Comparison of ENCODE assay signal across 10 cellular contexts in the genomic region with DNA sequence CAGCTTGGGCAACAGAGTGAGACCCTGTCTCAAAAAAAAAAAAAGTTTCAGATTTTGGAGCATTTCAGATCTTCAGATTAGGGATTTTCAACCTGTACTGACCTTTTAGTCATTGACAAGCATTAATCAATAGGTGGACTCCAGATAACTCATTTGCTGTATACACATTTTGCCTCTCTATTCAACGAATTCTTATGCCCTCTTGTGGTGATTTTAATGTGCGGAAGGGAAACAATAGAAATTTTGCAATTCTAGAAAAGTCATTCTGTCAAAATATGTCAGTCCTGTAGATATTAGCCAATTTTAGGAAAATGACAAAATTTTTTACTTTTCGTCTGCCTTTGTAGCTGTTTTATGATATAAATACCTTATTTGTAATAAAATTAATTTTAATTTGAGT. TPM values are rescaled to one million over a fixed set of nuclear protein-coding genes. Genes with fewer than 3 reads are reported as not detected.
DNase-seq lines count a peak whose midpoint lies in the region; ATAC-seq and TF ChIP-seq lines count a peak whose summit lies in the region.
"Had no signal": no experiment of that assay in that cellular context is flagged by ENCODE, and none has a peak within 500 bp of the region (broad histone marks: within the 10 kb centered on the region; RNA-seq: fewer than 3 reads in every experiment).

No MANE protein-coding gene starts in this region.

- no peak overlapping the region for H3K4me3 ChIP-seq in LNCaP clone FGC (ENCODE audit: low read depth, low read length)
- H3K4me3 ChIP-seq: skin epidermis had no signal

- CTCF ChIA-PET in WTC11 (lab: Charles Lee): interaction anchor here (1.0 kb wide), 2 partner anchors 11 to 45 kb away, joined by 3 read pairs; partner anchors contain the start of gene OR2G2

- TF ChIP-seq CTCF in LNCaP clone FGC (IDR thresholded peaks at IDR 0.05; ENCODE audit: control insufficient read depth, extremely low read depth, insufficient read depth): peak; percentile 35; the same call in 1 of the 2 replicates
- TF ChIP-seq CTCF in WTC11 (IDR thresholded peaks at IDR 0.05): peak; percentile 19; the same call in 1 of the 2 replicates
- peak; percentile 60 for TF ChIP-seq CTCF in osteocyte (IDR thresholded peaks at IDR 0.05)

- no peak; the same call in 1 of the 2 replicates for ATAC-seq in WTC11
- no peak for ATAC-seq in activated naive CD8-positive, alpha-beta T cell treated with anti-CD3 and anti-CD28 coated beads, Interleukin-2, amount 50 U/mL, for 24 hours
- ATAC-seq in HG03565 (IDR thresholded peaks at IDR 0.05; ENCODE audit: unreplicated experiment): no peak
- no peak for ATAC-seq in HG03280 (IDR thresholded peaks at IDR 0.05; ENCODE audit: unreplicated experiment)

- POLR2A ChIA-PET in WTC11 (lab: Charles Lee): no interaction called here

- peak; percentile 17 for DNase-seq in NCI-H1694 treated with DMSO at 0.1 percent for 48 hours (lab: John Stamatoyannopoulos, UW)
- DNase-seq in NCI-H1694 (lab: John Stamatoyannopoulos, UW): no peak
- DNase-seq in LNCaP clone FGC (ENCODE audit: low read depth): no peak
- DNase-seq in WTC11 (ENCODE audit: low spot score): no peak
- DNase-seq in osteocyte (ENCODE audit: extremely low spot score, unreplicated experiment): no peak
- no peak for DNase-seq in activated naive CD8-positive, alpha-beta T cell treated with anti-CD3 and anti-CD28 coated beads, Interleukin-2, amount 50 U/mL, for 24 hours
- DNase-seq: WERI-Rb-1 had no signal

- H3K4me1 Mint-ChIP-seq in WTC11 (no peaks in the 10 kb centered on the region; the same call in 1 of the 2 replicates), osteocyte (ENCODE audit: unreplicated experiment) (no peaks in the 10 kb centered on the region)
- H3K4me1 Mint-ChIP-seq in activated naive CD8-positive, alpha-beta T cell treated with anti-CD3 and anti-CD28 coated beads, Interleukin-2, amount 50 U/mL, for 24 hours: no peaks in the 10 kb centered on the region

- H3K4me3 Mint-ChIP-seq in WTC11: no peak overlapping the region
- H3K4me3 Mint-ChIP-seq in osteocyte (ENCODE audit: unreplicated experiment): no peak overlapping the region
- H3K4me3 Mint-ChIP-seq in activated naive CD8-positive, alpha-beta T cell treated with anti-CD3 and anti-CD28 coated beads, Interleukin-2, amount 50 U/mL, for 24 hours: no peak overlapping the region

- no peak overlapping the region for H3K27ac Mint-ChIP-seq in WTC11
- no peak overlapping the region for H3K27ac Mint-ChIP-seq in osteocyte (ENCODE audit: unreplicated experiment)
- H3K27ac Mint-ChIP-seq in activated naive CD8-positive, alpha-beta T cell treated with anti-CD3 and anti-CD28 coated beads, Interleukin-2, amount 50 U/mL, for 24 hours: no peak overlapping the region

- no peaks in the 10 kb centered on the region; the same call in 1 of the 2 replicates for H3K27me3 Mint-ChIP-seq in WTC11 (ENCODE audit: low read depth)
- no peaks in the 10 kb centered on the region for H3K27me3 Mint-ChIP-seq in osteocyte (ENCODE audit: unreplicated experiment)
- H3K27me3 Mint-ChIP-seq in activated naive CD8-positive, alpha-beta T cell treated with anti-CD3 and anti-CD28 coated beads, Interleukin-2, amount 50 U/mL, for 24 hours: peaks cover 7% of the 10 kb centered on the region

- H3K36me3 Mint-ChIP-seq in WTC11 (no peaks in the 10 kb centered on the region), osteocyte (ENCODE audit: unreplicated experiment) (no peaks in the 10 kb centered on the region)
- H3K36me3 Mint-ChIP-seq in activated naive CD8-positive, alpha-beta T cell treated with anti-CD3 and anti-CD28 coated beads, Interleukin-2, amount 50 U/mL, for 24 hours (ENCODE audit: low read depth): no peaks in the 10 kb centered on the region

- H3K9me3 Mint-ChIP-seq in WTC11 (peaks cover 8% of the 10 kb centered on the region), osteocyte (ENCODE audit: unreplicated experiment) (no peaks in the 10 kb centered on the region)
- peaks cover 5% of the 10 kb centered on the region for H3K9me3 Mint-ChIP-seq in activated naive CD8-positive, alpha-beta T cell treated with anti-CD3 and anti-CD28 coated beads, Interleukin-2, amount 50 U/mL, for 24 hours

TF ChIP-seq in WTC11, 78 proteins besides CTCF, POLR2A, EP300 and RAD21 (continues in another document):
- no peak for TF ChIP-seq MYBL2 (CRISPR knock-in tag; IDR thresholded peaks at IDR 0.05)
- TF ChIP-seq PRRX2 (CRISPR knock-in tag; IDR thresholded peaks at IDR 0.05): no peak
- TF ChIP-seq, protein P1, sequence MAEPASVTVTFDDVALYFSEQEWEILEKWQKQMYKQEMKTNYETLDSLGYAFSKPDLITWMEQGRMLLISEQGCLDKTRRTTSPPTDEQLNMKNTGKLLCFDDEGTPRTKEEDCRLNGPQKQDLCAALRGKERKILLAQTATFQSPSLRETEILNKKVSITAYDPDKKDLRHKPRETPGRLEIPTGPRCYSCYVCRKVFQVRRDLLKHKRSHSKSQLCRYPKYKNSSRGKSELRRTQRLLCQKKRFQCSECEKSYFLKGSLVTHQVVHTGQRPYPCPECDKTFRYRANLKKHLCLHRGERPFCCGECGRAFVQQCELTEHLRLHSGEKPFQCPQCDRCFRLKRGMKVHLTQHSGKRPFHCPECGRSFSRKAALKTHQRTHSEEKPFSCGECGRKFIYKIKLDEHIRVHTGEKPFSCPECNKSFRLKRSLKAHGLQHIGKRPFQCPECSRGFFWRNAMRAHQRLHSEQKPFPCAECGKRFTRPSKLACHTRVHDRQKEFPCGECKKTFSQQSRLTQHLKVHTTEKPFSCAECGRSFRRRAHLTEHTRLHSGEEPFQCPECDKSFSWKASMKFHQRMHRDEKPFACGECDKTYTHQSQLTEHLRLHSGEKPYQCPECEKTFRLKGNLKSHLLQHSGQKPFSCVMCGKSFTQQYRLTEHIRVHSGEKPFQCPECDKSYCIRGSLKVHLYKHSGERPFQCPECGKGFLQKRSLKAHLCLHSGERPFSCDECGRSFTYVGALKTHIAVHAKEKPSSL (CRISPR knock-in tag; conservative IDR thresholded peaks at IDR 0.05): no peak
- no peak for TF ChIP-seq KAT7 (CRISPR knock-in tag; IDR thresholded peaks at IDR 0.05; ENCODE audit: borderline replicate concordance)
- TF ChIP-seq, protein P2, sequence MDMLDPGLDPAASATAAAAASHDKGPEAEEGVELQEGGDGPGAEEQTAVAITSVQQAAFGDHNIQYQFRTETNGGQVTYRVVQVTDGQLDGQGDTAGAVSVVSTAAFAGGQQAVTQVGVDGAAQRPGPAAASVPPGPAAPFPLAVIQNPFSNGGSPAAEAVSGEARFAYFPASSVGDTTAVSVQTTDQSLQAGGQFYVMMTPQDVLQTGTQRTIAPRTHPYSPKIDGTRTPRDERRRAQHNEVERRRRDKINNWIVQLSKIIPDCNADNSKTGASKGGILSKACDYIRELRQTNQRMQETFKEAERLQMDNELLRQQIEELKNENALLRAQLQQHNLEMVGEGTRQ (CRISPR knock-in tag; IDR thresholded peaks at IDR 0.05): no peak
- TF ChIP-seq ETV6 (CRISPR knock-in tag; IDR thresholded peaks at IDR 0.05): no peak
- no peak for TF ChIP-seq GTF2I (CRISPR knock-in tag; conservative IDR thresholded peaks at IDR 0.05)
- TF ChIP-seq EMX1 (CRISPR knock-in tag; IDR thresholded peaks at IDR 0.05): no peak
- no peak for TF ChIP-seq E2F1 (CRISPR knock-in tag; IDR thresholded peaks at IDR 0.05)
- TF ChIP-seq ATF3 (CRISPR knock-in tag; conservative IDR thresholded peaks at IDR 0.05): no peak
- TF ChIP-seq FOXJ3 (CRISPR knock-in tag; IDR thresholded peaks at IDR 0.05; ENCODE audit: borderline replicate concordance): no peak
- TF ChIP-seq AR (CRISPR knock-in tag; IDR thresholded peaks at IDR 0.05): no peak
- no peak for TF ChIP-seq GRHL2 (CRISPR knock-in tag; IDR thresholded peaks at IDR 0.05; ENCODE audit: insufficient replicate concordance, severe bottlenecking)

RNA-seq across cellular contexts. Expression of gene OR2G2, which starts 11.6 kb away (rescaled TPM):
- not detected in 3 replicates for total RNA-seq in WTC11 (2021)
- not detected in 2 replicates for total RNA-seq in osteocyte

RNA-seq across cellular contexts. Expression of gene GCSAML, which starts 27.6 kb away (rescaled TPM):
- not detected in 3 replicates for total RNA-seq in WTC11 (2021)
- not detected in 2 replicates for total RNA-seq in osteocyte

RNA-seq across cellular contexts. Expression of gene OR2G3, which starts 28.9 kb away (rescaled TPM):
- not detected in 3 replicates for total RNA-seq in WTC11 (2021)
- total RNA-seq in osteocyte: not detected in 2 replicates

RNA-seq across cellular contexts. Expression of gene OR2C3, which starts 40.3 kb away (rescaled TPM):
- total RNA-seq in WTC11 (2021) (not detected in 3 replicates), osteocyte (not detected in 2 replicates)
